ENCODE assay signal across 18 cellular contexts in genomic region chr5:17357504-17357903, GRCh38.
DNase-seq lines count a peak whose midpoint lies in the region; FAIRE-seq and TF ChIP-seq lines count a peak whose summit lies in the region.
"Had no signal": no experiment of that assay in that cellular context is flagged by ENCODE, and none has a peak within 500 bp of the region (broad histone marks: within the 10 kb centered on the region; RNA-seq: fewer than 3 reads in every experiment).

No MANE protein-coding gene starts in this region.

- H3K27ac ChIP-seq in HEK293 (ENCODE audit: extremely low read depth, low read depth, low read length), result no peak overlapping the region
- H3K27ac ChIP-seq in astrocyte (ENCODE audit: low read depth, low read length), result no peak overlapping the region
- H3K27ac ChIP-seq: BLaER1 treated with 17β-estradiol and CSF1 and Interleukin-3, amounts not matched to agents 10 nM and 100 nM had no signal

- H3K79me2 ChIP-seq in astrocyte (ENCODE audit: insufficient read depth, low read length), result no peaks in the 10 kb centered on the region

- peaks cover 16% of the 10 kb centered on the region for H3K9me3 Mint-ChIP-seq in astrocyte (ENCODE audit: unreplicated experiment)
- H3K9me3 Mint-ChIP-seq in progenitor cell of endocrine pancreas (ENCODE audit: low read depth), result peaks cover 3% of the 10 kb centered on the region

- no peak overlapping the region for H2AFZ ChIP-seq in astrocyte (ENCODE audit: low read depth, low read length)
- H2AFZ ChIP-seq: GM23338 had no signal

- H3K9ac ChIP-seq in astrocyte (ENCODE audit: low read length), result no peak overlapping the region
- H3K9ac ChIP-seq: BLaER1 treated with 17β-estradiol and CSF1 and Interleukin-3, amounts not matched to agents 10 nM and 100 nM had no signal

- no peaks in the 10 kb centered on the region; the same call in 1 of the 2 replicates for H3K9me3 ChIP-seq in HEK293 (ENCODE audit: control insufficient read depth, insufficient read depth, low read depth, low read length)
- no peaks in the 10 kb centered on the region for H3K9me3 ChIP-seq in astrocyte (ENCODE audit: insufficient read depth, low read depth, low read length)
- H3K9me3 ChIP-seq: BE2C, Caco-2, HAP-1 had no signal

- no peak overlapping the region for H3K27ac Mint-ChIP-seq in astrocyte (ENCODE audit: unreplicated experiment)
- no peak overlapping the region for H3K27ac Mint-ChIP-seq in progenitor cell of endocrine pancreas
- H3K27ac Mint-ChIP-seq: CD4-positive, alpha-beta memory T cell; GM23338 had no signal

- DNase-seq in astrocyte (ENCODE audit: low read depth) (no peak), urothelium cell line (ENCODE audit: low spot score) (no peak), GM20000 (ENCODE audit: low spot score) (no peak), frontal cortex (ENCODE audit: low spot score in 2 of 2) (no peak), progenitor cell of endocrine pancreas (ENCODE audit: low spot score, unreplicated experiment) (no peak)
- DNase-seq: BE2C; Caco-2; CD4-positive, alpha-beta memory T cell; DMS153; DND-41 had no signal

- no peak overlapping the region for H3K4me2 ChIP-seq in astrocyte (ENCODE audit: low read length)
- H3K4me2 ChIP-seq: GM23338 had no signal

- no peaks in the 10 kb centered on the region for H3K27me3 ChIP-seq in astrocyte (ENCODE audit: insufficient read depth, low read length)
- H3K27me3 ChIP-seq: BE2C had no signal

- FAIRE-seq in astrocyte (lab: Jason Lieb, UNC) (peak; percentile 73), urothelium cell line (lab: Jason Lieb, UNC) (peak; percentile 79), frontal cortex (lab: Jason Lieb, UNC) (no peak)
- FAIRE-seq: G401.6, GM12892, GM19239, H54 had no signal

- TF ChIP-seq CTCF in HEK293 (tag by site-specific recombination; IDR thresholded peaks at IDR 0.05) (no peak), astrocyte (IDR thresholded peaks at IDR 0.05; ENCODE audit: insufficient read depth, low read depth, low read length) (no peak), GM20000 (IDR thresholded peaks at IDR 0.05; ENCODE audit: extremely low read depth, missing control alignments) (no peak), progenitor cell of endocrine pancreas (IDR thresholded peaks at IDR 0.05; ENCODE audit: unreplicated experiment) (no peak)

- no peaks in the 10 kb centered on the region for H3K36me3 Mint-ChIP-seq in astrocyte (ENCODE audit: low read depth, unreplicated experiment)
- H3K36me3 Mint-ChIP-seq in progenitor cell of endocrine pancreas (ENCODE audit: insufficient read depth), result no peaks in the 10 kb centered on the region
- H3K36me3 Mint-ChIP-seq: CD4-positive, alpha-beta memory T cell had no signal

- H4K20me1 ChIP-seq in astrocyte (ENCODE audit: insufficient read depth, low read length), result no peaks in the 10 kb centered on the region
- H4K20me1 ChIP-seq: BLaER1 treated with 17β-estradiol and CSF1 and Interleukin-3, amounts not matched to agents 10 nM and 100 nM had no signal

- H3K4me1 Mint-ChIP-seq in astrocyte (ENCODE audit: low read depth, unreplicated experiment), result peaks cover 10% of the 10 kb centered on the region
- H3K4me1 Mint-ChIP-seq in progenitor cell of endocrine pancreas (ENCODE audit: low read depth), result peaks cover 3% of the 10 kb centered on the region
- H3K4me1 Mint-ChIP-seq: CD4-positive, alpha-beta memory T cell had no signal

- H3K4me3 ChIP-seq in HEK293 (ENCODE audit: low read depth, low read length) (no peak overlapping the region), astrocyte (ENCODE audit: insufficient read depth, low read depth, low read length) (no peak overlapping the region)
- H3K4me3 ChIP-seq: BLaER1 treated with 17β-estradiol and CSF1 and Interleukin-3, amounts not matched to agents 10 nM and 100 nM; GM23338; HAP-1 had no signal

- POLR2A ChIA-PET in HEK293 (lab: Yijun Ruan, JAX), result no interaction called here

- CTCF ChIA-PET in HEK293 (lab: Yijun Ruan, JAX), result no interaction called here

- H3K4me3 Mint-ChIP-seq in astrocyte (ENCODE audit: unreplicated experiment) (no peak overlapping the region), progenitor cell of endocrine pancreas (ENCODE audit: low read depth) (no peak overlapping the region)
- H3K4me3 Mint-ChIP-seq: CD4-positive, alpha-beta memory T cell; GM23338 had no signal

- no peaks in the 10 kb centered on the region for H3K27me3 Mint-ChIP-seq in astrocyte (ENCODE audit: low read depth, unreplicated experiment)
- H3K27me3 Mint-ChIP-seq in progenitor cell of endocrine pancreas, result peaks cover 6% of the 10 kb centered on the region
- H3K27me3 Mint-ChIP-seq: CD4-positive, alpha-beta memory T cell had no signal

- H3K36me3 ChIP-seq in HEK293 (ENCODE audit: control insufficient read depth in 2 of 2, insufficient read depth in 1 of 2, low read length in 2 of 2) (no peaks in the 10 kb centered on the region; a peak in 1 of 3 replicates), astrocyte (ENCODE audit: insufficient read depth, low read length) (no peaks in the 10 kb centered on the region)
- H3K36me3 ChIP-seq: BE2C; BLaER1 treated with 17β-estradiol and CSF1 and Interleukin-3, amounts not matched to agents 10 nM and 100 nM; HAP-1 had no signal

- H3K4me1 ChIP-seq in HEK293 (ENCODE audit: control insufficient read depth, insufficient read depth, low read length) (peaks cover 12% of the 10 kb centered on the region), astrocyte (ENCODE audit: insufficient read depth, low read length) (peaks cover 7% of the 10 kb centered on the region)
- H3K4me1 ChIP-seq: HAP-1 had no signal

TF ChIP-seq in HEK293, 187 proteins besides CTCF, POLR2A, EP300 and RAD21:
- TF ChIP-seq ZNF776 (tag by site-specific recombination; IDR thresholded peaks at IDR 0.05; ENCODE audit: borderline replicate concordance) (no peak), ZNF274 (IDR thresholded peaks at IDR 0.05; ENCODE audit: low read length) (no peak), ZNF274 (tag by site-specific recombination; IDR thresholded peaks at IDR 0.05; ENCODE audit: borderline replicate concordance) (no peak), ZNF580 (tag by site-specific recombination; IDR thresholded peaks at IDR 0.05) (peak; percentile 95), ZSCAN5A (tag by site-specific recombination; IDR thresholded peaks at IDR 0.05) (0 out of 2 replicates have a peak, but pooled peaks have one; percentile 55), ZNF398 (tag by site-specific recombination; IDR thresholded peaks at IDR 0.05) (no peak), ZNF791 (tag by site-specific recombination; IDR thresholded peaks at IDR 0.05) (no peak), ZNF629 (tag by site-specific recombination; IDR thresholded peaks at IDR 0.05) (no peak), ZNF146 (tag by site-specific recombination; IDR thresholded peaks at IDR 0.05) (peak; percentile 100), ZBTB48 (tag by site-specific recombination; IDR thresholded peaks at IDR 0.05) (no peak), MZF1 (tag by site-specific recombination; IDR thresholded peaks at IDR 0.05; ENCODE audit: borderline replicate concordance) (0 out of 2 replicates have a peak, but pooled peaks have one; percentile 39)
